In the genomic region with DNA sequence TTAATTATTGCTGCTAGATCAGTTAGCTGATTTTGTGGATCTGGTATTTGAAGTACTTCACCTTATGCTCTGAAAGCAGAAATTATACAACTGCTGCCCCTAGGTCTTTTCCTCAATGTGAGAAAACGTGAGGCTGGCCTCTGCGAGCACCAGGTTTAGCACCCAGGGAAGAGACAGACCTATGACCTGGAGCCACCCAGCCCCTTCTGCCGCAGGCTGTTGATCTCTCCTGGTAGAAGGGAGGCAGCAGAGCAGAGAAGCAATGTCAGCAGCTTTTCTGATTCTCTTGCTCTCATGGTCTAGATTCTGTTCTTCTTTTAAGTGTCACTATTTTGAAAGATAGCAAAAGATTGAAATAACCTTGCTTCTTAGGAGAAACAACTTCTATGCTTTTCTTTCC, we compare ENCODE assay signal across 23 cellular contexts. TPM values are rescaled to one million over a fixed set of nuclear protein-coding genes. Genes with fewer than 3 reads are reported as not detected.
A peak's percentile ranks its signal among the peaks of the same experiment; 100 is the strongest.
DNase-seq lines count a peak whose midpoint lies in the region; ATAC-seq and TF ChIP-seq lines count a peak whose summit lies in the region.
"Had no signal": no experiment of that assay in that cellular context is flagged by ENCODE, and none has a peak within 500 bp of the region (broad histone marks: within the 10 kb centered on the region; RNA-seq: fewer than 3 reads in every experiment).

No MANE protein-coding gene starts in this region.

- no peak overlapping the region for H3K4ac ChIP-seq in IMR-90 (ENCODE audit: low read depth, low read length)

- H2AK5ac ChIP-seq in IMR-90 (ENCODE audit: low read depth, low read length): no peak overlapping the region

- H2BK5ac ChIP-seq in IMR-90 (ENCODE audit: low read depth, low read length, poor library complexity, severe bottlenecking): no peak overlapping the region

- intact Hi-C loops in IMR-90 (cut with micrococcal nuclease) (no loop called here), thyroid gland (cut with DNase I) (no loop called here)

- peaks cover 8% of the 10 kb centered on the region for H3K27me3 Mint-ChIP-seq in glutamatergic neuron (ENCODE audit: unreplicated experiment)
- H3K27me3 Mint-ChIP-seq: activated B cell treated with CpG ODN at 0.5 μM for 24 hours; activated naive CD8-positive, alpha-beta T cell; activated T-helper 17 cell treated with anti-CD3 and anti-CD28 coated beads, Interleukin-2, amount 50 U/mL, for 72 hours; central memory CD8-positive, alpha-beta T cell had no signal

- H3K36me3 ChIP-seq in IMR-90 (ENCODE audit: control insufficient read depth, insufficient read depth, low read length): peaks cover 31% of the 10 kb centered on the region
- peaks cover 22% of the 10 kb centered on the region for H3K36me3 ChIP-seq in neuron (ENCODE audit: insufficient read depth, low read length)
- peaks cover 4 to 9% of the 10 kb centered on the region in 2 donors for H3K36me3 ChIP-seq in thyroid gland

- H2BK15ac ChIP-seq in IMR-90 (ENCODE audit: low read depth, low read length): no peak overlapping the region

- H3K9me3 Mint-ChIP-seq in glutamatergic neuron (ENCODE audit: unreplicated experiment): peaks cover 16% of the 10 kb centered on the region

- dilution Hi-C loops in IMR-90 (cut with HindIII; ENCODE audit: low sequenced_read_pairs, unreplicated experiment): no loop called here

- WGBS in IMR-90 (ENCODE audit: extremely low coverage in 2 of 2, insufficient read length in 1 of 2), 2 experiments: no CpG with 5 or more reads among the region's 3 CpGs
- 46 to 83% methylated on average over 3 of the region's 3 CpGs for WGBS in thyroid gland, 2 donors

- H4K20me1 ChIP-seq in IMR-90 (ENCODE audit: insufficient read depth, low read length): peaks cover 10% of the 10 kb centered on the region

- in situ Hi-C loops in IMR-90 (cut with MboI; ENCODE audit: low sequenced_read_pairs): no loop called here

- H3K36me3 Mint-ChIP-seq in glutamatergic neuron (ENCODE audit: unreplicated experiment): peaks cover 31% of the 10 kb centered on the region

- no peak overlapping the region; the same call in 1 of the 2 replicates for H4K5ac ChIP-seq in IMR-90 (ENCODE audit: low read depth, low read length)

- H3K4me2 ChIP-seq in IMR-90 (ENCODE audit: low read depth, low read length): no peak overlapping the region

- H2AK9ac ChIP-seq in IMR-90 (replicated peaks; ENCODE audit: low read depth, low read length, poor library complexity): no peak overlapping the region

- H2BK20ac ChIP-seq in IMR-90 (ENCODE audit: low read depth, low read length): no peak overlapping the region

- H3K27me3 ChIP-seq in IMR-90 (ENCODE audit: control insufficient read depth, insufficient read depth, low read length) (no peaks in the 10 kb centered on the region), neuron (ENCODE audit: insufficient read depth, low read length) (no peaks in the 10 kb centered on the region), thyroid gland (no peaks in the 10 kb centered on the region)
- H3K27me3 ChIP-seq: ascending aorta had no signal

- peaks cover 11% of the 10 kb centered on the region for H3K9me3 ChIP-seq in IMR-90 (ENCODE audit: control insufficient read depth, insufficient read depth, low read length)
- peaks cover 6% of the 10 kb centered on the region for H3K9me3 ChIP-seq in neuron (ENCODE audit: low read length)
- no peaks in the 10 kb centered on the region for H3K9me3 ChIP-seq in thyroid gland

- H3K23ac ChIP-seq in IMR-90 (ENCODE audit: low read depth, low read length): no peak overlapping the region; the same call in 1 of the 2 replicates

- H3K14ac ChIP-seq in IMR-90 (replicated peaks; ENCODE audit: low read depth, low read length): no peak overlapping the region

- H2BK120ac ChIP-seq in IMR-90 (ENCODE audit: low read depth, low read length): no peak overlapping the region

- peaks cover 37 to 41% of the 10 kb centered on the region in 2 experiments for H3K79me1 ChIP-seq in IMR-90 (ENCODE audit: low read depth in 1 of 2, low read length in 2 of 2)

- H2AFZ ChIP-seq in IMR-90 (replicated peaks; ENCODE audit: low read length, poor library complexity) (no peak overlapping the region), neuron (ENCODE audit: low read depth, low read length) (peak overlapping the region; percentile 18)

- H3K9me1 ChIP-seq in IMR-90 (ENCODE audit: insufficient read depth, low read length): peaks cover 3% of the 10 kb centered on the region; the same call in 1 of the 2 replicates

- TF ChIP-seq RAD21 in IMR-90 (IDR thresholded peaks at IDR 0.05; ENCODE audit: low read length): no peak

- H3K27ac ChIP-seq in IMR-90 (ENCODE audit: insufficient read depth, low read length) (no peak overlapping the region), thyroid gland (no peak overlapping the region)
- H3K27ac ChIP-seq: ascending aorta, RWPE1 had no signal

- 0 out of 2 replicates have a peak, but pooled peaks have one; percentile 21 for ATAC-seq in IMR-90 (ENCODE audit: low read depth)
- ATAC-seq: activated T-helper 17 cell treated with anti-CD3 and anti-CD28 coated beads, Interleukin-2, amount 50 U/mL, for 72 hours; GM12878; left colon had no signal

- H3K4me1 ChIP-seq in IMR-90 (ENCODE audit: control insufficient read depth, insufficient read depth, low read length) (peaks cover 1% of the 10 kb centered on the region; the same call in 1 of the 2 replicates), neuron (ENCODE audit: insufficient read depth, low read length) (peaks cover 23% of the 10 kb centered on the region), thyroid gland (peaks cover 0 to 4% of the 10 kb centered on the region in 2 donors)
- H3K4me1 ChIP-seq: ascending aorta, Caco-2 had no signal

- no peak overlapping the region for H4K91ac ChIP-seq in IMR-90 (ENCODE audit: insufficient read depth, low read depth, low read length)

- no peak for TF ChIP-seq POLR2A in IMR-90 (IDR thresholded peaks at IDR 0.05; ENCODE audit: low read depth, low read length)
- TF ChIP-seq POLR2A in thyroid gland (IDR thresholded peaks at IDR 0.05): no peak

- H3K4me1 Mint-ChIP-seq in glutamatergic neuron (ENCODE audit: low read depth, unreplicated experiment): peaks cover 30% of the 10 kb centered on the region
- H3K4me1 Mint-ChIP-seq: activated T-helper 17 cell treated with anti-CD3 and anti-CD28 coated beads, Interleukin-2, amount 50 U/mL, for 72 hours had no signal

- no peak overlapping the region for H4K8ac ChIP-seq in IMR-90 (ENCODE audit: low read depth in 2 of 2, low read length in 2 of 2)

- H3K4me3 ChIP-seq in IMR-90 (ENCODE audit: insufficient read depth, low read depth, low read length) (no peak overlapping the region), neuron (ENCODE audit: low read length) (peak overlapping the region; percentile 6), thyroid gland (replicated peaks in 1 of 3) (no peak overlapping the region)
- H3K4me3 ChIP-seq: ascending aorta, GM12878 had no signal

- H3K27ac Mint-ChIP-seq in glutamatergic neuron (ENCODE audit: unreplicated experiment): peak overlapping the region; percentile 99
- H3K27ac Mint-ChIP-seq: activated B cell treated with CpG ODN at 0.5 μM for 24 hours; activated naive CD8-positive, alpha-beta T cell; activated T-helper 17 cell treated with anti-CD3 and anti-CD28 coated beads, Interleukin-2, amount 50 U/mL, for 72 hours had no signal

- POLR2A ChIA-PET in IMR-90 (lab: Charles Lee; ENCODE audit: unreplicated experiment): no interaction called here

- no peak overlapping the region for H3K18ac ChIP-seq in IMR-90 (ENCODE audit: low read depth, low read length)

- BruUV-seq in IMR-90 (replicated peaks; lab: Mats Ljungman, UMichigan): no TSS peak

- no peak overlapping the region for H3K56ac ChIP-seq in IMR-90 (ENCODE audit: extremely low read depth, insufficient read depth, low read length)

- TF ChIP-seq CTCF in IMR-90 (conservative IDR thresholded peaks at IDR 0.05; ENCODE audit: low read depth, low read length) (no peak), glutamatergic neuron (IDR thresholded peaks at IDR 0.05; ENCODE audit: partially characterized antibody, unreplicated experiment) (no peak), thyroid gland (IDR thresholded peaks at IDR 0.05) (no peak)

- DNase-seq in ELF-1 (ENCODE audit: low read depth, low spot score): peak; percentile 62
- no peak for DNase-seq in IMR-90
- no peak for DNase-seq in glutamatergic neuron
- no peak for DNase-seq in thyroid gland
- no peak for DNase-seq in DMS53 treated with DMSO at 0.1 percent for 48 hours (lab: John Stamatoyannopoulos, UW; ENCODE audit: unreplicated experiment)
- DNase-seq in stimulated activated naive CD4-positive, alpha-beta T cell (lab: John Stamatoyannopoulos, UW): no peak
- DNase-seq: activated B cell treated with CpG ODN at 0.5 μM for 24 hours; activated CD4-positive, alpha-beta T cell treated with anti-CD3 and anti-CD28 coated beads, Interleukin-2, amount 50 U/mL, for 4 hours; activated CD8-positive, alpha-beta memory T cell treated with anti-CD3 and anti-CD28 coated beads, Interleukin-2, amount 50 U/mL, for 4 hours; Caco-2; DND-41; left colon; mesenchymal stem cell; NCI-H187; T-helper 9 cell had no signal

- CTCF ChIA-PET in IMR-90 (lab: Yijun Ruan, JAX): no interaction called here

- peak overlapping the region; percentile 78 for H3K4me3 Mint-ChIP-seq in glutamatergic neuron (ENCODE audit: unreplicated experiment)
- H3K4me3 Mint-ChIP-seq: activated B cell treated with CpG ODN at 0.5 μM for 24 hours; activated naive CD8-positive, alpha-beta T cell; activated T-helper 17 cell treated with anti-CD3 and anti-CD28 coated beads, Interleukin-2, amount 50 U/mL, for 72 hours; central memory CD8-positive, alpha-beta T cell; neural crest cell had no signal

- no peak overlapping the region for H3K9ac ChIP-seq in IMR-90 (ENCODE audit: low read depth, low read length)

TF ChIP-seq in IMR-90, 13 proteins besides CTCF, POLR2A, EP300 and RAD21:
- TF ChIP-seq CEBPB (IDR thresholded peaks at IDR 0.05; ENCODE audit: low read depth, low read length) (no peak), BHLHE40 (IDR thresholded peaks at IDR 0.05; ENCODE audit: low read depth, low read length) (no peak)

RNA-seq across cellular contexts. Expression of a gene that starts 19.9 kb away (rescaled TPM):
- total RNA-seq in IMR-90 (2012; rRNA removed) (25.8 and 33.6 TPM in 2 replicates), glutamatergic neuron (ENCODE audit: unreplicated experiment) (130 TPM), thyroid gland (100 to 1,000 TPM in 2 of 4 donors, 10 to 100 TPM in 2; 93.0 to 198 (median 108) TPM)
- polyA plus RNA-seq in IMR-90 (2012; rRNA removed): 69.9 and 70.2 TPM in 2 replicates
- 41.7 and 43.0 TPM in 2 replicates for polyA plus RNA-seq in IMR-90 (2012; cell fraction: cytosol; rRNA removed)
- 143 and 176 TPM in 2 replicates for polyA plus RNA-seq in IMR-90 (2012; cell fraction: nucleus; rRNA removed; ENCODE audit: low replicate concordance)

RNA-seq across cellular contexts. Expression of a gene that starts 21.8 kb away (rescaled TPM):
- total RNA-seq in IMR-90 (2012; rRNA removed) (56.9 and 67.4 TPM in 2 replicates), glutamatergic neuron (ENCODE audit: unreplicated experiment) (43.8 TPM), thyroid gland (10 to 100 TPM; 26.1 to 51.6 (median 40.0) TPM)
- polyA plus RNA-seq in IMR-90 (2012; rRNA removed): 44.9 and 46.5 TPM in 2 replicates
- polyA plus RNA-seq in IMR-90 (2012; cell fraction: cytosol; rRNA removed): 52.7 and 75.5 TPM in 2 replicates
- 25.6 and 31.2 TPM in 2 replicates for polyA plus RNA-seq in IMR-90 (2012; cell fraction: nucleus; rRNA removed; ENCODE audit: low replicate concordance)
